ENCODE assay signal across 1 cellular context in genomic region chr6:36027501-36028087, GRCh38.
TF ChIP-seq lines count a peak whose summit lies in the region.

Gene MAPK14 (plus strand): TSS chr6:36027808. CDS start chr6:36028158, 350 bp downstream.

TF ChIP-seq in GM12878, 131 proteins besides CTCF, POLR2A, EP300 and RAD21 (continued from another document):
- TF ChIP-seq NFXL1 (IDR thresholded peaks at IDR 0.05; ENCODE audit: borderline replicate concordance) (0 out of 2 replicates have a peak, but pooled peaks have one; percentile 51), BACH1 (IDR thresholded peaks at IDR 0.05; ENCODE audit: borderline replicate concordance) (peak; percentile 75), KDM1A (IDR thresholded peaks at IDR 0.05; ENCODE audit: borderline replicate concordance) (no peak), MAX (IDR thresholded peaks at IDR 0.05; ENCODE audit: low read depth, low read length) (peak; percentile 42; the same call in 1 of the 2 replicates), POLR2AphosphoS2 (IDR thresholded peaks at IDR 0.05; ENCODE audit: low read depth, low read length) (peak; percentile 75; the same call in 1 of the 2 replicates), PAX8 (IDR thresholded peaks at IDR 0.05) (no peak), STAT1 (conservative IDR thresholded peaks at IDR 0.05) (0 out of 2 replicates have a peak, but pooled peaks have one; percentile 42), PAX5 (IDR thresholded peaks at IDR 0.05; ENCODE audit: borderline replicate concordance, low read depth, low read length) (peak; percentile 90), HCFC1 (IDR thresholded peaks at IDR 0.05; ENCODE audit: low read length) (peak; percentile 5; the same call in 1 of the 2 replicates)
- TF ChIP-seq, protein P1, sequence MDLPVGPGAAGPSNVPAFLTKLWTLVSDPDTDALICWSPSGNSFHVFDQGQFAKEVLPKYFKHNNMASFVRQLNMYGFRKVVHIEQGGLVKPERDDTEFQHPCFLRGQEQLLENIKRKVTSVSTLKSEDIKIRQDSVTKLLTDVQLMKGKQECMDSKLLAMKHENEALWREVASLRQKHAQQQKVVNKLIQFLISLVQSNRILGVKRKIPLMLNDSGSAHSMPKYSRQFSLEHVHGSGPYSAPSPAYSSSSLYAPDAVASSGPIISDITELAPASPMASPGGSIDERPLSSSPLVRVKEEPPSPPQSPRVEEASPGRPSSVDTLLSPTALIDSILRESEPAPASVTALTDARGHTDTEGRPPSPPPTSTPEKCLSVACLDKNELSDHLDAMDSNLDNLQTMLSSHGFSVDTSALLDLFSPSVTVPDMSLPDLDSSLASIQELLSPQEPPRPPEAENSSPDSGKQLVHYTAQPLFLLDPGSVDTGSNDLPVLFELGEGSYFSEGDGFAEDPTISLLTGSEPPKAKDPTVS (IDR thresholded peaks at IDR 0.05; ENCODE audit: low read depth, low read length): no peak
